In the genomic region with DNA sequence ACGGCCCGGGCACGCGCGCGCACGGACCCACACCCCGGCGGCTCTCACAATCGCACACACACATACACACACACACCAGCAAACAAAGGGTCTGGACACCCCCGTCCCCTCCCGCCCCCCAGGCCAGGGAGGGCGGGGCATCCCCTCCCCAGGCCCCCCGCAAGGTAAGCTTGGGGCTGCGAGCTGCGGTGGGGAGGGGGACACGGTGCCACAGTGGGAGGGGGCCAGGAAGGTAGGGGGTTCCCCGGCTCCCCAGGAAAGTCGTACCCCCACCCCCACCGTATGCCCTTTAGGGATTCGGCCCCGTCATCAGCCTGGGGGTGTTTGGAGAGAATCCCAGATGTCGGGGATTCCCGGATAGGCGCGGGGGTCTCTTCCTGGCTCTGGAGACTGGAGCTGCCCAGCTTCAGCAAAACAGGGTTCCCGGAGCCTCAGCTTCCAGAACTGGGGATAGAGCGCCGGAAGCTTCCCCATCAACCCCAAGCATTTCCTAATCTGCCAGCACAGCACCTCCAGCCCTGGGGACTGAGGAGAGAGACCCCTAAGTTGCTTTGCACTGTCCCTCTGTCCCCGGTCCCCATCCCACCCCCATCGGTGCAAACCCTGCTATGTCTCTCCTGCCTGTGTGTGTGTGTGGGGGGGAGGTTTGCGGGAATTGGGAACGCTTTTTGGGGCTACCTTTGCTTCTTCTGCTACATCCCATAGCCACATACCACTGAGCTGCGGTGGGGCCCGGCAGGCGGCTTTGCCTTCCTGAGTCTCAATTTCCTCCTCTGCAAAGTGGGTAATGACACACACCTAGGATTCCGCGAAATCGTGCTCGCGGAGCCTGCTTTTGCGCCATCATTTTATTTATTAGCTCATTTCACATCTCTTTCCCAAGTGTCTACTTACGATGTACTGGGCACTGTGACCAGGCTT, we compare ENCODE assay signal across 1 cellular context.
TF ChIP-seq lines count a peak whose summit lies in the region.

No MANE protein-coding gene starts in this region.

TF ChIP-seq in HepG2, 621 proteins besides CTCF, POLR2A, EP300 and RAD21:
- TF ChIP-seq IKZF1 (IDR thresholded peaks at IDR 0.05), result no peak
